ENCODE assay signal across 18 cellular contexts in the genomic region with DNA sequence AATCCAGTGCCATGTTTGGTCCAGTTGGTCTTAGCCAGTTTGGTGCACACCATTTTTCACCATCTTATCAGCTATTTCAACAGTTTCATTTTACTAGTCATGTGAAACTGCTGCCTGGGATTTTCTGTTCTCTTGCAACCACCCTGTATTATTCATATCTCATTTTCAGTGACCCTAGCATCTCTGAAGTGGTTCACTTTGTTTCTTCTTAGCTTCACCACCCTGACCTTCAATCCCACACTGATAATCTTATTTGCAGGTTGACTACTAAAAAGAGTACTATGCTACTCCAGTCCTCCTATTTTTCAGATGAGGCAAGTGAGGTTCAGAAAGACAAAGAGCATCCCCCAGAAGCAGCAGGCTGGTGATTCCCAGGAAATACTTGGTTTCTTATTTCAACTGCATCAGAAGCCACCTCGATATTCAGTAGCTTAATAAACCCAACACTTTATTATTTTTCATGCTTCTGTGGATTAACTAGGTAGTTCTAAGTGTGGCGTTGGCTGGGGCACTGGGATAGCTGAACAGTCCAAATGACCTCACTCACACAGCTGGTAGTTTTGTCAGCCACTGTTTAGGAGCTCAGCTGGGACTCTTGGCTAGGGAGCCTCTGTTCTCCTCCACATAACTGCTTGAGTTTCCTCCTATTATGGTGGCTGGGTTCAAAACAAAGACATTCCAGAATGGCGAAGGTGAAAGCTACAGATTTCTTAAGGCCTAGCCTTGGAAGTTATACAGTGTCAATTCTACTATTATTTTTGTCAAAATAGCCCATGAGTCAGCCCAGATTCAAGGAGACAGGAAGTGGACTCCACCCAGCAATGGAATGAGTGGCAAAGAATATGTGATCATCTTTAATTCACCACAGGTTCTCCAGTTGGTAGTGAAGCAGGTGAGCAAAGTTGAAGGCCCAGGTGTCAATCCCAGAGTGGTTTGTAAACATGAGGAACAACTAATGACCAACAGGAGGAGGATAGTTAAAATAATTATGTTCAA. TPM values are rescaled to one million over a fixed set of nuclear protein-coding genes. Genes with fewer than 3 reads are reported as not detected.
DNase-seq lines count a peak whose midpoint lies in the region; ATAC-seq and TF ChIP-seq lines count a peak whose summit lies in the region.
"Had no signal": no experiment of that assay in that cellular context is flagged by ENCODE, and none has a peak within 500 bp of the region (broad histone marks: within the 10 kb centered on the region; RNA-seq: fewer than 3 reads in every experiment).

No MANE protein-coding gene starts in this region.

- H3K36me3 ChIP-seq in H7 (replicated peaks; ENCODE audit: control insufficient read depth, insufficient read depth, low read length) = no peaks in the 10 kb centered on the region
- H3K36me3 ChIP-seq: upper lobe of right lung had no signal

- H3K36me3 Mint-ChIP-seq in type B pancreatic cell = no peaks in the 10 kb centered on the region

- peaks cover 5% of the 10 kb centered on the region for H3K9me3 Mint-ChIP-seq in type B pancreatic cell
- H3K9me3 Mint-ChIP-seq: CD4-positive, alpha-beta T cell had no signal

- H3K27me3 Mint-ChIP-seq in type B pancreatic cell = peaks cover 24% of the 10 kb centered on the region

- H3K4me3 Mint-ChIP-seq in type B pancreatic cell = no peak overlapping the region
- H3K4me3 Mint-ChIP-seq: CD4-positive, alpha-beta T cell; naive thymus-derived CD8-positive, alpha-beta T cell had no signal

- H3K4me3 ChIP-seq in H7 (ENCODE audit: insufficient read depth, low read depth, low read length) = no peak overlapping the region
- H3K4me3 ChIP-seq: lung, skin epidermis, upper lobe of right lung had no signal

- peak; percentile 10 for DNase-seq in activated CD8-positive, alpha-beta memory T cell treated with anti-CD3 and anti-CD28 coated beads, Interleukin-2, amount 50 U/mL, for 48 hours
- DNase-seq in activated CD8-positive, alpha-beta memory T cell treated with anti-CD3 and anti-CD28 coated beads for 24 hours = no peak
- DNase-seq in SW480 (ENCODE audit: low spot score) (peak; percentile 42), type B pancreatic cell (ENCODE audit: extremely low spot score, unreplicated experiment) (no peak), DMS79 treated with DMSO at 0.1 percent for 48 hours (lab: John Stamatoyannopoulos, UW) (no peak), H7 (no peak)
- DNase-seq in stimulated activated naive CD8-positive, alpha-beta T cell treated with anti-CD3 and anti-CD28 coated beads, Interleukin-15, Interleukin-2, amounts not matched to agents 100 U/mL and 50 U/mL, for 24 hours = no peak
- DNase-seq: activated CD4-positive, alpha-beta T cell treated with anti-CD3 and anti-CD28 coated beads for 4 hours; anterior cingulate cortex; CD4-positive, alpha-beta T cell; naive thymus-derived CD8-positive, alpha-beta T cell; NCI-H1930; upper lobe of right lung had no signal

- no peak overlapping the region for H3K27ac Mint-ChIP-seq in type B pancreatic cell
- H3K27ac Mint-ChIP-seq: CD4-positive, alpha-beta T cell had no signal

- peak; percentile 48 for ATAC-seq in HG02642 (IDR thresholded peaks at IDR 0.05; ENCODE audit: poor library complexity, unreplicated experiment)
- ATAC-seq in stimulated activated naive CD8-positive, alpha-beta T cell treated with anti-CD3 and anti-CD28 coated beads, Interleukin-15, Interleukin-2, amounts not matched to agents 100 U/mL and 50 U/mL, for 24 hours = peak; percentile 68
- ATAC-seq: naive thymus-derived CD8-positive, alpha-beta T cell; upper lobe of right lung had no signal

- no peaks in the 10 kb centered on the region for H3K27me3 ChIP-seq in H7 (ENCODE audit: control insufficient read depth, insufficient read depth, low read length)
- H3K27me3 ChIP-seq: upper lobe of right lung had no signal

- no peaks in the 10 kb centered on the region for H3K4me1 Mint-ChIP-seq in type B pancreatic cell (ENCODE audit: unreplicated experiment)

- no peak for TF ChIP-seq CTCF in type B pancreatic cell (conservative IDR thresholded peaks at IDR 0.05)

RNA-seq across cellular contexts. Expression of a gene that starts 40.6 kb away (rescaled TPM):
- not detected in 2 replicates for total RNA-seq in type B pancreatic cell (ENCODE audit: low replicate concordance)
- not detected in 2 replicates for total RNA-seq in H7 (2014; rRNA removed; shearing (Covaris generic))
- total RNA-seq: CD4-positive, alpha-beta T cell; endothelial cell of umbilical vein; lung; MCF 10A; naive thymus-derived CD8-positive, alpha-beta T cell; upper lobe of right lung had no signal

RNA-seq across cellular contexts. Expression of a gene that starts 47.9 kb away (rescaled TPM):
- not detected in 2 replicates for total RNA-seq in type B pancreatic cell (ENCODE audit: low replicate concordance)
- total RNA-seq in H7 (2014; rRNA removed; shearing (Covaris generic)) = not detected in 2 replicates
- total RNA-seq: CD4-positive, alpha-beta T cell; endothelial cell of umbilical vein; MCF 10A; naive thymus-derived CD8-positive, alpha-beta T cell; upper lobe of right lung had no signal

Comparison
In these comparisons a context has a peak if more than half of its experiments do, and no peak if none do; other contexts are left out.
1. DNase-seq: peak in activated CD8-positive, alpha-beta memory T cell treated with anti-CD3 and anti-CD28 coated beads, Interleukin-2, amount 50 U/mL, for 48 hours (single experiment) and SW480 (single experiment); none in activated CD8-positive, alpha-beta memory T cell treated with anti-CD3 and anti-CD28 coated beads for 24 hours (single experiment), stimulated activated naive CD8-positive, alpha-beta T cell treated with anti-CD3 and anti-CD28 coated beads, Interleukin-15, Interleukin-2, amounts not matched to agents 100 U/mL and 50 U/mL, for 24 hours (single experiment), type B pancreatic cell (single experiment), DMS79 treated with DMSO at 0.1 percent for 48 hours (single experiment) and H7 (single experiment).